ENCODE assay signal across 2 cellular contexts in genomic region chr20:50594591-50595432, GRCh38.
TF ChIP-seq lines count a peak whose summit lies in the region.

No MANE protein-coding gene starts in this region.

TF ChIP-seq in GM23338, 12 proteins besides CTCF, POLR2A, EP300 and RAD21 (continued from another document):
- TF ChIP-seq, protein P1, sequence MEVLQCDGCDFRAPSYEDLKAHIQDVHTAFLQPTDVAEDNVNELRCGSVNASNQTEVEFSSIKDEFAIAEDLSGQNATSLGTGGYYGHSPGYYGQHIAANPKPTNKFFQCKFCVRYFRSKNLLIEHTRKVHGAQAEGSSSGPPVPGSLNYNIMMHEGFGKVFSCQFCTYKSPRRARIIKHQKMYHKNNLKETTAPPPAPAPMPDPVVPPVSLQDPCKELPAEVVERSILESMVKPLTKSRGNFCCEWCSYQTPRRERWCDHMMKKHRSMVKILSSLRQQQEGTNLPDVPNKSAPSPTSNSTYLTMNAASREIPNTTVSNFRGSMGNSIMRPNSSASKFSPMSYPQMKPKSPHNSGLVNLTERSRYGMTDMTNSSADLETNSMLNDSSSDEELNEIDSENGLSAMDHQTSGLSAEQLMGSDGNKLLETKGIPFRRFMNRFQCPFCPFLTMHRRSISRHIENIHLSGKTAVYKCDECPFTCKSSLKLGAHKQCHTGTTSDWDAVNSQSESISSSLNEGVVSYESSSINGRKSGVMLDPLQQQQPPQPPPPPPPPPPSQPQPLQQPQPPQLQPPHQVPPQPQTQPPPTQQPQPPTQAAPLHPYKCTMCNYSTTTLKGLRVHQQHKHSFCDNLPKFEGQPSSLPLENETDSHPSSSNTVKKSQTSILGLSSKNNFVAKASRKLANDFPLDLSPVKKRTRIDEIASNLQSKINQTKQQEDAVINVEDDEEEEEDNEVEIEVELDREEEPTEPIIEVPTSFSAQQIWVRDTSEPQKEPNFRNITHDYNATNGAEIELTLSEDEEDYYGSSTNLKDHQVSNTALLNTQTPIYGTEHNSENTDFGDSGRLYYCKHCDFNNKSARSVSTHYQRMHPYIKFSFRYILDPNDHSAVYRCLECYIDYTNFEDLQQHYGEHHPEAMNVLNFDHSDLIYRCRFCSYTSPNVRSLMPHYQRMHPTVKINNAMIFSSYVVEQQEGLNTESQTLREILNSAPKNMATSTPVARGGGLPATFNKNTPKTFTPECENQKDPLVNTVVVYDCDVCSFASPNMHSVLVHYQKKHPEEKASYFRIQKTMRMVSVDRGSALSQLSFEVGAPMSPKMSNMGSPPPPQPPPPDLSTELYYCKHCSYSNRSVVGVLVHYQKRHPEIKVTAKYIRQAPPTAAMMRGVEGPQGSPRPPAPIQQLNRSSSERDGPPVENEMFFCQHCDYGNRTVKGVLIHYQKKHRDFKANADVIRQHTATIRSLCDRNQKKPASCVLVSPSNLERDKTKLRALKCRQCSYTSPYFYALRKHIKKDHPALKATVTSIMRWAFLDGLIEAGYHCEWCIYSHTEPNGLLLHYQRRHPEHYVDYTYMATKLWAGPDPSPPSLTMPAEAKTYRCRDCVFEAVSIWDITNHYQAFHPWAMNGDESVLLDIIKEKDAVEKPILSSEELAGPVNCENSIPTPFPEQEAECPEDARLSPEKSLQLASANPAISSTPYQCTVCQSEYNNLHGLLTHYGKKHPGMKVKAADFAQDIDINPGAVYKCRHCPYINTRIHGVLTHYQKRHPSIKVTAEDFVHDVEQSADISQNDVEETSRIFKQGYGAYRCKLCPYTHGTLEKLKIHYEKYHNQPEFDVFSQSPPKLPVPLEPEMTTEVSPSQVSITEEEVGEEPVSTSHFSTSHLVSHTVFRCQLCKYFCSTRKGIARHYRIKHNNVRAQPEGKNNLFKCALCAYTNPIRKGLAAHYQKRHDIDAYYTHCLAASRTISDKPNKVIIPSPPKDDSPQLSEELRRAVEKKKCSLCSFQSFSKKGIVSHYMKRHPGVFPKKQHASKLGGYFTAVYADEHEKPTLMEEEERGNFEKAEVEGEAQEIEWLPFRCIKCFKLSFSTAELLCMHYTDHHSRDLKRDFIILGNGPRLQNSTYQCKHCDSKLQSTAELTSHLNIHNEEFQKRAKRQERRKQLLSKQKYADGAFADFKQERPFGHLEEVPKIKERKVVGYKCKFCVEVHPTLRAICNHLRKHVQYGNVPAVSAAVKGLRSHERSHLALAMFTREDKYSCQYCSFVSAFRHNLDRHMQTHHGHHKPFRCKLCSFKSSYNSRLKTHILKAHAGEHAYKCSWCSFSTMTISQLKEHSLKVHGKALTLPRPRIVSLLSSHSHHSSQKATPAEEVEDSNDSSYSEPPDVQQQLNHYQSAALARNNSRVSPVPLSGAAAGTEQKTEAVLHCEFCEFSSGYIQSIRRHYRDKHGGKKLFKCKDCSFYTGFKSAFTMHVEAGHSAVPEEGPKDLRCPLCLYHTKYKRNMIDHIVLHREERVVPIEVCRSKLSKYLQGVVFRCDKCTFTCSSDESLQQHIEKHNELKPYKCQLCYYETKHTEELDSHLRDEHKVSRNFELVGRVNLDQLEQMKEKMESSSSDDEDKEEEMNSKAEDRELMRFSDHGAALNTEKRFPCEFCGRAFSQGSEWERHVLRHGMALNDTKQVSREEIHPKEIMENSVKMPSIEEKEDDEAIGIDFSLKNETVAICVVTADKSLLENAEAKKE (CRISPR knock-in tag; IDR thresholded peaks at IDR 0.05): no peak
- TF ChIP-seq, protein P2, sequence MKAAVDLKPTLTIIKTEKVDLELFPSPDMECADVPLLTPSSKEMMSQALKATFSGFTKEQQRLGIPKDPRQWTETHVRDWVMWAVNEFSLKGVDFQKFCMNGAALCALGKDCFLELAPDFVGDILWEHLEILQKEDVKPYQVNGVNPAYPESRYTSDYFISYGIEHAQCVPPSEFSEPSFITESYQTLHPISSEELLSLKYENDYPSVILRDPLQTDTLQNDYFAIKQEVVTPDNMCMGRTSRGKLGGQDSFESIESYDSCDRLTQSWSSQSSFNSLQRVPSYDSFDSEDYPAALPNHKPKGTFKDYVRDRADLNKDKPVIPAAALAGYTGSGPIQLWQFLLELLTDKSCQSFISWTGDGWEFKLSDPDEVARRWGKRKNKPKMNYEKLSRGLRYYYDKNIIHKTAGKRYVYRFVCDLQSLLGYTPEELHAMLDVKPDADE (IDR thresholded peaks at IDR 0.05): no peak
- no peak for TF ChIP-seq STAT1 (IDR thresholded peaks at IDR 0.05; ENCODE audit: unreplicated experiment)
- TF ChIP-seq, protein P3, sequence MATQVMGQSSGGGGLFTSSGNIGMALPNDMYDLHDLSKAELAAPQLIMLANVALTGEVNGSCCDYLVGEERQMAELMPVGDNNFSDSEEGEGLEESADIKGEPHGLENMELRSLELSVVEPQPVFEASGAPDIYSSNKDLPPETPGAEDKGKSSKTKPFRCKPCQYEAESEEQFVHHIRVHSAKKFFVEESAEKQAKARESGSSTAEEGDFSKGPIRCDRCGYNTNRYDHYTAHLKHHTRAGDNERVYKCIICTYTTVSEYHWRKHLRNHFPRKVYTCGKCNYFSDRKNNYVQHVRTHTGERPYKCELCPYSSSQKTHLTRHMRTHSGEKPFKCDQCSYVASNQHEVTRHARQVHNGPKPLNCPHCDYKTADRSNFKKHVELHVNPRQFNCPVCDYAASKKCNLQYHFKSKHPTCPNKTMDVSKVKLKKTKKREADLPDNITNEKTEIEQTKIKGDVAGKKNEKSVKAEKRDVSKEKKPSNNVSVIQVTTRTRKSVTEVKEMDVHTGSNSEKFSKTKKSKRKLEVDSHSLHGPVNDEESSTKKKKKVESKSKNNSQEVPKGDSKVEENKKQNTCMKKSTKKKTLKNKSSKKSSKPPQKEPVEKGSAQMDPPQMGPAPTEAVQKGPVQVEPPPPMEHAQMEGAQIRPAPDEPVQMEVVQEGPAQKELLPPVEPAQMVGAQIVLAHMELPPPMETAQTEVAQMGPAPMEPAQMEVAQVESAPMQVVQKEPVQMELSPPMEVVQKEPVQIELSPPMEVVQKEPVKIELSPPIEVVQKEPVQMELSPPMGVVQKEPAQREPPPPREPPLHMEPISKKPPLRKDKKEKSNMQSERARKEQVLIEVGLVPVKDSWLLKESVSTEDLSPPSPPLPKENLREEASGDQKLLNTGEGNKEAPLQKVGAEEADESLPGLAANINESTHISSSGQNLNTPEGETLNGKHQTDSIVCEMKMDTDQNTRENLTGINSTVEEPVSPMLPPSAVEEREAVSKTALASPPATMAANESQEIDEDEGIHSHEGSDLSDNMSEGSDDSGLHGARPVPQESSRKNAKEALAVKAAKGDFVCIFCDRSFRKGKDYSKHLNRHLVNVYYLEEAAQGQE (IDR thresholded peaks at IDR 0.05; ENCODE audit: unreplicated experiment): no peak

TF ChIP-seq in HepG2, 621 proteins besides CTCF, POLR2A, EP300 and RAD21 (continued from another document):
- TF ChIP-seq, protein P4, sequence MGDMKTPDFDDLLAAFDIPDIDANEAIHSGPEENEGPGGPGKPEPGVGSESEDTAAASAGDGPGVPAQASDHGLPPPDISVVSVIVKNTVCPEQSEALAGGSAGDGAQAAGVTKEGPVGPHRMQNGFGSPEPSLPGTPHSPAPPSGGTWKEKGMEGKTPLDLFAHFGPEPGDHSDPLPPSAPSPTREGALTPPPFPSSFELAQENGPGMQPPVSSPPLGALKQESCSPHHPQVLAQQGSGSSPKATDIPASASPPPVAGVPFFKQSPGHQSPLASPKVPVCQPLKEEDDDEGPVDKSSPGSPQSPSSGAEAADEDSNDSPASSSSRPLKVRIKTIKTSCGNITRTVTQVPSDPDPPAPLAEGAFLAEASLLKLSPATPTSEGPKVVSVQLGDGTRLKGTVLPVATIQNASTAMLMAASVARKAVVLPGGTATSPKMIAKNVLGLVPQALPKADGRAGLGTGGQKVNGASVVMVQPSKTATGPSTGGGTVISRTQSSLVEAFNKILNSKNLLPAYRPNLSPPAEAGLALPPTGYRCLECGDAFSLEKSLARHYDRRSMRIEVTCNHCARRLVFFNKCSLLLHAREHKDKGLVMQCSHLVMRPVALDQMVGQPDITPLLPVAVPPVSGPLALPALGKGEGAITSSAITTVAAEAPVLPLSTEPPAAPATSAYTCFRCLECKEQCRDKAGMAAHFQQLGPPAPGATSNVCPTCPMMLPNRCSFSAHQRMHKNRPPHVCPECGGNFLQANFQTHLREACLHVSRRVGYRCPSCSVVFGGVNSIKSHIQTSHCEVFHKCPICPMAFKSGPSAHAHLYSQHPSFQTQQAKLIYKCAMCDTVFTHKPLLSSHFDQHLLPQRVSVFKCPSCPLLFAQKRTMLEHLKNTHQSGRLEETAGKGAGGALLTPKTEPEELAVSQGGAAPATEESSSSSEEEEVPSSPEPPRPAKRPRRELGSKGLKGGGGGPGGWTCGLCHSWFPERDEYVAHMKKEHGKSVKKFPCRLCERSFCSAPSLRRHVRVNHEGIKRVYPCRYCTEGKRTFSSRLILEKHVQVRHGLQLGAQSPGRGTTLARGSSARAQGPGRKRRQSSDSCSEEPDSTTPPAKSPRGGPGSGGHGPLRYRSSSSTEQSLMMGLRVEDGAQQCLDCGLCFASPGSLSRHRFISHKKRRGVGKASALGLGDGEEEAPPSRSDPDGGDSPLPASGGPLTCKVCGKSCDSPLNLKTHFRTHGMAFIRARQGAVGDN (CRISPR knock-in tag; IDR thresholded peaks at IDR 0.05): peak; percentile 16; the same call in 1 of the 2 replicates
- peak; percentile 33; the same call in 1 of the 2 replicates for TF ChIP-seq ZMYM3 (CRISPR knock-in tag; IDR thresholded peaks at IDR 0.05)
- TF ChIP-seq SP2 (CRISPR knock-in tag; IDR thresholded peaks at IDR 0.05): peak; percentile 43; the same call in 1 of the 2 replicates
- TF ChIP-seq MED13 (CRISPR knock-in tag; IDR thresholded peaks at IDR 0.05): no peak
- TF ChIP-seq, protein P5, sequence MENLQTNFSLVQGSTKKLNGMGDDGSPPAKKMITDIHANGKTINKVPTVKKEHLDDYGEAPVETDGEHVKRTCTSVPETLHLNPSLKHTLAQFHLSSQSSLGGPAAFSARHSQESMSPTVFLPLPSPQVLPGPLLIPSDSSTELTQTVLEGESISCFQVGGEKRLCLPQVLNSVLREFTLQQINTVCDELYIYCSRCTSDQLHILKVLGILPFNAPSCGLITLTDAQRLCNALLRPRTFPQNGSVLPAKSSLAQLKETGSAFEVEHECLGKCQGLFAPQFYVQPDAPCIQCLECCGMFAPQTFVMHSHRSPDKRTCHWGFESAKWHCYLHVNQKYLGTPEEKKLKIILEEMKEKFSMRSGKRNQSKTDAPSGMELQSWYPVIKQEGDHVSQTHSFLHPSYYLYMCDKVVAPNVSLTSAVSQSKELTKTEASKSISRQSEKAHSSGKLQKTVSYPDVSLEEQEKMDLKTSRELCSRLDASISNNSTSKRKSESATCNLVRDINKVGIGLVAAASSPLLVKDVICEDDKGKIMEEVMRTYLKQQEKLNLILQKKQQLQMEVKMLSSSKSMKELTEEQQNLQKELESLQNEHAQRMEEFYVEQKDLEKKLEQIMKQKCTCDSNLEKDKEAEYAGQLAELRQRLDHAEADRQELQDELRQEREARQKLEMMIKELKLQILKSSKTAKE (CRISPR knock-in tag; IDR thresholded peaks at IDR 0.05; ENCODE audit: borderline replicate concordance): no peak
- TF ChIP-seq, protein P6, sequence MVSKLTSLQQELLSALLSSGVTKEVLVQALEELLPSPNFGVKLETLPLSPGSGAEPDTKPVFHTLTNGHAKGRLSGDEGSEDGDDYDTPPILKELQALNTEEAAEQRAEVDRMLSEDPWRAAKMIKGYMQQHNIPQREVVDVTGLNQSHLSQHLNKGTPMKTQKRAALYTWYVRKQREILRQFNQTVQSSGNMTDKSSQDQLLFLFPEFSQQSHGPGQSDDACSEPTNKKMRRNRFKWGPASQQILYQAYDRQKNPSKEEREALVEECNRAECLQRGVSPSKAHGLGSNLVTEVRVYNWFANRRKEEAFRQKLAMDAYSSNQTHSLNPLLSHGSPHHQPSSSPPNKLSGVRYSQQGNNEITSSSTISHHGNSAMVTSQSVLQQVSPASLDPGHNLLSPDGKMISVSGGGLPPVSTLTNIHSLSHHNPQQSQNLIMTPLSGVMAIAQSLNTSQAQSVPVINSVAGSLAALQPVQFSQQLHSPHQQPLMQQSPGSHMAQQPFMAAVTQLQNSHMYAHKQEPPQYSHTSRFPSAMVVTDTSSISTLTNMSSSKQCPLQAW (CRISPR knock-in tag; IDR thresholded peaks at IDR 0.05): 0 out of 2 replicates have a peak, but pooled peaks have one; percentile 26
- 0 out of 2 replicates have a peak, but pooled peaks have one; percentile 46 for TF ChIP-seq EED (CRISPR knock-in tag; IDR thresholded peaks at IDR 0.05)
- no peak for TF ChIP-seq MBD4 (IDR thresholded peaks at IDR 0.05; ENCODE audit: borderline replicate concordance, low read length)
- peak; percentile 39; the same call in 1 of the 2 replicates for TF ChIP-seq ZNF891 (CRISPR knock-in tag; IDR thresholded peaks at IDR 0.05)
- TF ChIP-seq ZNF17 (CRISPR knock-in tag; IDR thresholded peaks at IDR 0.05): no peak
- no peak for TF ChIP-seq GABPB1 (CRISPR knock-in tag; IDR thresholded peaks at IDR 0.05)
- 0 out of 2 replicates have a peak, but pooled peaks have one; percentile 27 for TF ChIP-seq ZNF160 (CRISPR knock-in tag; IDR thresholded peaks at IDR 0.05)
TF ChIP-seq in HepG2: peak in this region for 14.
